10 cellular contexts compared by ENCODE assay signal in genomic region chr20:50312682-50313187, GRCh38.
A peak's percentile ranks its signal among the peaks of the same experiment; 100 is the strongest.
DNase-seq lines count a peak whose midpoint lies in the region; ATAC-seq and TF ChIP-seq lines count a peak whose summit lies in the region.
"Had no signal": no experiment of that assay in that cellular context is flagged by ENCODE, and none has a peak within 500 bp of the region (broad histone marks: within the 10 kb centered on the region; RNA-seq: fewer than 3 reads in every experiment).

No MANE protein-coding gene starts in this region.

- peak; percentile 41 for ATAC-seq in Right ventricle myocardium superior (ENCODE audit: poor library complexity)
- no peak for ATAC-seq in HG02588 (IDR thresholded peaks at IDR 0.05; ENCODE audit: unreplicated experiment)
- ATAC-seq in GM21381 (IDR thresholded peaks at IDR 0.05; ENCODE audit: unreplicated experiment), result no peak

- no peak overlapping the region for H3K4me3 ChIP-seq in BJ (ENCODE audit: low read depth, low read length)

- no peaks in the 10 kb centered on the region for H3K36me3 ChIP-seq in BJ (ENCODE audit: control insufficient read depth, insufficient read depth, low read length)

- no peak for TF ChIP-seq CTCF in BJ (IDR thresholded peaks at IDR 0.05; ENCODE audit: insufficient read depth, low read depth, low read length)

- H3K27me3 Mint-ChIP-seq in activated T-helper 2 cell treated with anti-CD3 and anti-CD28 coated beads, Interferon-gamma antibody, Interleukin-2, Interleukin-4, amounts not matched to agents 10 μg/mL and 5 μg/mL and 100 μg/mL, durations not matched to agents 14 hours and 24 hours and 36 hours (ENCODE audit: low read depth), result peaks cover 20% of the 10 kb centered on the region

- intact Hi-C loops in Right ventricle myocardium superior (cut with DNase I), result no loop called here
- intact Hi-C loops in posterior vena cava (cut with DNase I), result loop anchor here in 1 of 2 donors (5.0 kb wide), 1 partner anchor 35 kb away; no protein-coding TSS in a partner anchor
- intact Hi-C loops in activated T-helper 2 cell treated with anti-CD3 and anti-CD28 coated beads, Interferon-gamma antibody, Interleukin-2, Interleukin-4, amounts not matched to agents 10 μg/mL and 5 μg/mL and 100 μg/mL, durations not matched to agents 14 hours and 24 hours and 36 hours (cut with micrococcal nuclease), result no loop called here

- POLR2A ChIA-PET in BJ (lab: Charles Lee), result interaction anchor here (1.1 kb wide), 1 partner anchor 9 kb away, joined by 5 read pairs; no protein-coding TSS in a partner anchor

- no peaks in the 10 kb centered on the region for H3K4me1 Mint-ChIP-seq in activated T-helper 2 cell treated with anti-CD3 and anti-CD28 coated beads, Interferon-gamma antibody, Interleukin-2, Interleukin-4, amounts not matched to agents 10 μg/mL and 5 μg/mL and 100 μg/mL, durations not matched to agents 14 hours and 24 hours and 36 hours (ENCODE audit: low read depth)

- 14 to 38% (median 31%) methylated on average over 12 of the region's 12 CpGs for WGBS in adipose tissue, 3 donors

- H3K27ac ChIP-seq in adipose tissue (ENCODE audit: low read depth, low read length), result peak overlapping the region; percentile 3

- H3K27me3 ChIP-seq in BJ (ENCODE audit: control insufficient read depth, insufficient read depth, low read length), result no peaks in the 10 kb centered on the region

- H3K9me3 Mint-ChIP-seq in activated T-helper 2 cell treated with anti-CD3 and anti-CD28 coated beads, Interferon-gamma antibody, Interleukin-2, Interleukin-4, amounts not matched to agents 10 μg/mL and 5 μg/mL and 100 μg/mL, durations not matched to agents 14 hours and 24 hours and 36 hours, result no peaks in the 10 kb centered on the region

- DNase-seq in BJ (ENCODE audit: low read depth), result peak; percentile 79
- peak; percentile 83 for DNase-seq in Right ventricle myocardium superior
- DNase-seq in posterior vena cava (ENCODE audit: low spot score), result peak; percentile 94
- no peak for DNase-seq in activated T-helper 2 cell treated with anti-CD3 and anti-CD28 coated beads, Interferon-gamma antibody, Interleukin-2, Interleukin-4, amounts not matched to agents 10 μg/mL and 5 μg/mL and 100 μg/mL, durations not matched to agents 14 hours and 24 hours and 36 hours (ENCODE audit: low spot score)
- no peak for DNase-seq in NCI-H2029 treated with DMSO at 0.1 percent for 48 hours (lab: John Stamatoyannopoulos, UW)
- DNase-seq: activated T-cell treated with anti-CD3 and anti-CD28 coated beads, Interleukin-2, amount 50 U/mL, for 48 hours; NCI-H1930 had no signal

- H3K36me3 Mint-ChIP-seq in activated T-helper 2 cell treated with anti-CD3 and anti-CD28 coated beads, Interferon-gamma antibody, Interleukin-2, Interleukin-4, amounts not matched to agents 10 μg/mL and 5 μg/mL and 100 μg/mL, durations not matched to agents 14 hours and 24 hours and 36 hours (ENCODE audit: low read depth), result no peaks in the 10 kb centered on the region

- H3K27ac Mint-ChIP-seq in activated T-helper 2 cell treated with anti-CD3 and anti-CD28 coated beads, Interferon-gamma antibody, Interleukin-2, Interleukin-4, amounts not matched to agents 10 μg/mL and 5 μg/mL and 100 μg/mL, durations not matched to agents 14 hours and 24 hours and 36 hours, result no peak overlapping the region

- H3K4me3 Mint-ChIP-seq in activated T-helper 2 cell treated with anti-CD3 and anti-CD28 coated beads, Interferon-gamma antibody, Interleukin-2, Interleukin-4, amounts not matched to agents 10 μg/mL and 5 μg/mL and 100 μg/mL, durations not matched to agents 14 hours and 24 hours and 36 hours (ENCODE audit: low read depth), result no peak overlapping the region

- CTCF ChIA-PET in BJ (lab: Yijun Ruan, JAX), result interaction anchor here (1.6 kb wide), 1 partner anchor 8 kb away, joined by 3 read pairs; no protein-coding TSS in a partner anchor

Comparison
In these comparisons a context has a peak if more than half of its experiments do, and no peak if none do; other contexts are left out.
1. DNase-seq: peak in BJ (single experiment), Right ventricle myocardium superior (single experiment) and posterior vena cava (single experiment); none in activated T-helper 2 cell treated with anti-CD3 and anti-CD28 coated beads, Interferon-gamma antibody, Interleukin-2, Interleukin-4, amounts not matched to agents 10 μg/mL and 5 μg/mL and 100 μg/mL, durations not matched to agents 14 hours and 24 hours and 36 hours (single experiment) and NCI-H2029 treated with DMSO at 0.1 percent for 48 hours (single experiment).